27 cellular contexts compared by ENCODE assay signal in the genomic region with DNA sequence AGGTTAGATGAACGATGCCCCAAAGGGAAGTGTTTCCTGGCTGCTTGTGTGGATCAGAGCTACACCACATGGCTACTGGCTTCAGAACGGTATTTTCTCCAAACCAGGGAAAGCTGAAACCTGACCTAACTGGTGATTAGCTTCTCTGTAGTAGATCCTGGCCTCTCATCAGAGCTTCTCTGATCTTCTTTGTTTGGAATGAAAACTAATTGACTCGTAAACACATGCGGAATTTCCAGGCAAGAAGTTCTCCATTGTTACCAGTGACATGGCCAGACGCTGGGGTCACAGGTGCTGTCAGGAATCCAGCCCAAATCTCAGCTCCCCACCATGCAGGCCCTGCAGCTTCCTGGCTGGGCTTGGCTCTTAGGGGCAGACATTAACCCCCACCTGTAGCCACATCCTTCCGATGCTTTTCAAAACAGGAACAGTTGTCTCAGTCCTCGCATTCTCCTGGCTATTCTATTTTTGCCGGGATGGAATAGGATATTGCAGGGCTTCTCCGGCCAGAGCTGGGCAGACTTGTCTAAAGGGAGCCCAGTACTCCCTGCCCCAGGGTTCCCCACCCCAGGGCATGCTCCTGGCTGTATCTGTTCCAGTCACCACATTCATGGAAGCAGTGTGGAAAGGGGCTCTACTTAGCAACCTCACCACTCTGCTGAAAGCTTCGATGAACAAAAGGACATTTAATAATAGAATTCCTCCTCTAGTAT.
DNase-seq lines count a peak whose midpoint lies in the region; ATAC-seq, FAIRE-seq and TF ChIP-seq lines count a peak whose summit lies in the region.
"Had no signal": no experiment of that assay in that cellular context is flagged by ENCODE, and none has a peak within 500 bp of the region (broad histone marks: within the 10 kb centered on the region; RNA-seq: fewer than 3 reads in every experiment).

No MANE protein-coding gene starts in this region.

- H3K27me3 ChIP-seq in NT2/D1 (ENCODE audit: insufficient read depth, insufficient read length) (peaks cover 8% of the 10 kb centered on the region), endodermal cell (ENCODE audit: control insufficient read depth, insufficient read depth, low read length, poor library complexity, severe bottlenecking) (no peaks in the 10 kb centered on the region), aorta (ENCODE audit: control insufficient read depth in 1 of 2, insufficient read depth in 2 of 2, low read length in 1 of 2) (no peaks in the 10 kb centered on the region)

- H3K9ac ChIP-seq in NT2/D1 (ENCODE audit: insufficient read length, low read depth) = no peak overlapping the region
- peak overlapping the region; percentile 34 for H3K9ac ChIP-seq in endodermal cell (ENCODE audit: extremely low read depth, low read length, poor library complexity, severe bottlenecking)

- no peak overlapping the region for H3K27ac ChIP-seq in endodermal cell (ENCODE audit: low read depth, low read length)
- H3K27ac ChIP-seq in aorta (ENCODE audit: low read depth in 1 of 2, low read length in 2 of 2) = no peak overlapping the region
- H3K27ac ChIP-seq: A549, heart left ventricle had no signal

- ATAC-seq in aorta (ENCODE audit: low FRiP score) = no peak
- ATAC-seq in natural killer cell treated with Interleukin-12 subunit alpha and Interleukin-12 subunit beta and Interleukin-15 and Interleukin-18, amount 100 ng/mL, for 72 hours = no peak
- ATAC-seq: A549; activated naive CD4-positive, alpha-beta T cell treated with anti-CD3 and anti-CD28 coated beads, Interleukin-2, amount 50 U/mL, for 72 hours; heart left ventricle; Right ventricle myocardium inferior had no signal

- H3K9me3 ChIP-seq in NT2/D1 (ENCODE audit: insufficient read depth, low read length) = no peaks in the 10 kb centered on the region
- H3K9me3 ChIP-seq in endodermal cell (ENCODE audit: control insufficient read depth, low read length) = no peaks in the 10 kb centered on the region
- no peaks in the 10 kb centered on the region for H3K9me3 ChIP-seq in aorta (ENCODE audit: control insufficient read depth, low read length)
- H3K9me3 ChIP-seq: A549, heart left ventricle had no signal

- DNase-seq in GM12892 (ENCODE audit: insufficient read length) (no peak), NT2/D1 (ENCODE audit: low read depth, low spot score) (peak; percentile 48), endodermal cell (peak; percentile 82), nephron progenitor cell (no peak), aorta (no peak)
- DNase-seq in T-helper 2 cell treated with Interferon-gamma antibody and Interleukin-4, amounts not matched to agents 5 μg/mL and 100 μg/mL, for 36 hours (ENCODE audit: low spot score) = no peak
- DNase-seq in activated effector memory CD4-positive, alpha-beta T cell treated with anti-CD3 and anti-CD28 coated beads, Interleukin-2, amount 50 U/mL, for 16 hours = no peak
- DNase-seq in natural killer cell treated with Interleukin-12 subunit alpha and Interleukin-12 subunit beta and Interleukin-15 and Interleukin-18, amount 100 ng/mL, for 72 hours (ENCODE audit: low spot score) = no peak
- DNase-seq: anterior cingulate cortex; CD8-positive, alpha-beta memory T cell; erythroblast; GOT3; heart left ventricle; NCI-H1092; NCI-H187 treated with DMSO at 0.1 percent for 48 hours; NCI-H526 treated with DMSO at 0.1 percent for 48 hours; posterior cingulate gyrus; small intestine; stimulated activated CD4-positive, alpha-beta T cell treated with anti-CD3 and anti-CD28 coated beads, Interleukin-1b, Interleukin-23, amount 100 ng/mL, for 48 hours; T-helper 9 cell had no signal

- no peak for TF ChIP-seq POLR2A in GM12892 (IDR thresholded peaks at IDR 0.05; ENCODE audit: low read depth, low read length)

- no peak overlapping the region for H3K4me3 Mint-ChIP-seq in endodermal cell
- peak overlapping the region; percentile 55 for H3K4me3 Mint-ChIP-seq in nephron progenitor cell
- H3K4me3 Mint-ChIP-seq in T-helper 2 cell treated with Interferon-gamma antibody and Interleukin-4, amounts not matched to agents 5 μg/mL and 100 μg/mL, for 36 hours = no peak overlapping the region
- H3K4me3 Mint-ChIP-seq in natural killer cell treated with Interleukin-12 subunit alpha and Interleukin-12 subunit beta and Interleukin-15 and Interleukin-18, amount 100 ng/mL, for 72 hours = no peak overlapping the region
- H3K4me3 Mint-ChIP-seq: B cell; CD8-positive, alpha-beta memory T cell; central memory CD8-positive, alpha-beta T cell had no signal

- H3K9me3 Mint-ChIP-seq in endodermal cell (no peaks in the 10 kb centered on the region), nephron progenitor cell (no peaks in the 10 kb centered on the region)
- H3K9me3 Mint-ChIP-seq in T-helper 2 cell treated with Interferon-gamma antibody and Interleukin-4, amounts not matched to agents 5 μg/mL and 100 μg/mL, for 36 hours = no peaks in the 10 kb centered on the region
- no peaks in the 10 kb centered on the region for H3K9me3 Mint-ChIP-seq in natural killer cell treated with Interleukin-12 subunit alpha and Interleukin-12 subunit beta and Interleukin-15 and Interleukin-18, amount 100 ng/mL, for 72 hours

- H3K4me3 ChIP-seq in NT2/D1 (ENCODE audit: insufficient read length, low read depth) (no peak overlapping the region), endodermal cell (ENCODE audit: low read length) (no peak overlapping the region), aorta (ENCODE audit: low read length in 2 of 2) (no peak overlapping the region)
- H3K4me3 ChIP-seq: A549, heart left ventricle had no signal

- no peak for TF ChIP-seq CTCF in endodermal cell (conservative IDR thresholded peaks at IDR 0.05)
- no peak for TF ChIP-seq CTCF in nephron progenitor cell (IDR thresholded peaks at IDR 0.05)

- H3K4me1 ChIP-seq in NT2/D1 (ENCODE audit: insufficient read depth, insufficient read length) = no peaks in the 10 kb centered on the region
- H3K4me1 ChIP-seq in endodermal cell (ENCODE audit: control insufficient read depth, insufficient read depth, low read length) = peaks cover 10% of the 10 kb centered on the region
- no peaks in the 10 kb centered on the region for H3K4me1 ChIP-seq in aorta (ENCODE audit: control insufficient read depth in 1 of 2, insufficient read depth in 2 of 2, low read length in 2 of 2)
- H3K4me1 ChIP-seq: A549, heart left ventricle had no signal

- H3K27ac Mint-ChIP-seq in endodermal cell = peak overlapping the region; percentile 65
- no peak overlapping the region for H3K27ac Mint-ChIP-seq in nephron progenitor cell
- H3K27ac Mint-ChIP-seq in T-helper 2 cell treated with Interferon-gamma antibody and Interleukin-4, amounts not matched to agents 5 μg/mL and 100 μg/mL, for 36 hours = no peak overlapping the region
- H3K27ac Mint-ChIP-seq in natural killer cell treated with Interleukin-12 subunit alpha and Interleukin-12 subunit beta and Interleukin-15 and Interleukin-18, amount 100 ng/mL, for 72 hours = no peak overlapping the region
- H3K27ac Mint-ChIP-seq: activated naive CD4-positive, alpha-beta T cell treated with anti-CD3 and anti-CD28 coated beads, Interleukin-2, amount 50 U/mL, for 72 hours; B cell; CD8-positive, alpha-beta memory T cell had no signal

- 0 to 23% methylated on average over 2 to 10 of the region's 10 CpGs for WGBS in endodermal cell (ENCODE audit: insufficient coverage in 1 of 2, insufficient read length in 1 of 2), 2 experiments
- 32 to 34% methylated on average over 10 of the region's 10 CpGs for WGBS in aorta, 2 donors

- H3K27me3 Mint-ChIP-seq in endodermal cell (ENCODE audit: insufficient read depth) (peaks cover 7% of the 10 kb centered on the region), nephron progenitor cell (ENCODE audit: low read depth, poor library complexity) (no peaks in the 10 kb centered on the region)
- no peaks in the 10 kb centered on the region for H3K27me3 Mint-ChIP-seq in T-helper 2 cell treated with Interferon-gamma antibody and Interleukin-4, amounts not matched to agents 5 μg/mL and 100 μg/mL, for 36 hours (ENCODE audit: low read depth)
- H3K27me3 Mint-ChIP-seq in natural killer cell treated with Interleukin-12 subunit alpha and Interleukin-12 subunit beta and Interleukin-15 and Interleukin-18, amount 100 ng/mL, for 72 hours = peaks cover 19 to 21% of the 10 kb centered on the region in 2 donors
- H3K27me3 Mint-ChIP-seq: B cell; central memory CD8-positive, alpha-beta T cell had no signal

- H3K4me1 Mint-ChIP-seq in endodermal cell (peaks cover 44% of the 10 kb centered on the region), nephron progenitor cell (peaks cover 9% of the 10 kb centered on the region)
- H3K4me1 Mint-ChIP-seq in T-helper 2 cell treated with Interferon-gamma antibody and Interleukin-4, amounts not matched to agents 5 μg/mL and 100 μg/mL, for 36 hours (ENCODE audit: low read depth) = no peaks in the 10 kb centered on the region
- no peaks in the 10 kb centered on the region for H3K4me1 Mint-ChIP-seq in natural killer cell treated with Interleukin-12 subunit alpha and Interleukin-12 subunit beta and Interleukin-15 and Interleukin-18, amount 100 ng/mL, for 72 hours (ENCODE audit: low read depth in 2 of 2)
- H3K4me1 Mint-ChIP-seq: B cell; CD8-positive, alpha-beta memory T cell; central memory CD8-positive, alpha-beta T cell had no signal

- peak; percentile 48 for FAIRE-seq in GM12892 (lab: Jason Lieb, UNC)
- FAIRE-seq: A549, G401.6, islet of Langerhans, small intestine had no signal

- H3K36me3 Mint-ChIP-seq in endodermal cell (ENCODE audit: low read depth) (no peaks in the 10 kb centered on the region), nephron progenitor cell (ENCODE audit: low read depth) (no peaks in the 10 kb centered on the region)
- H3K36me3 Mint-ChIP-seq in T-helper 2 cell treated with Interferon-gamma antibody and Interleukin-4, amounts not matched to agents 5 μg/mL and 100 μg/mL, for 36 hours (ENCODE audit: low read depth) = no peaks in the 10 kb centered on the region
- no peaks in the 10 kb centered on the region for H3K36me3 Mint-ChIP-seq in natural killer cell treated with Interleukin-12 subunit alpha and Interleukin-12 subunit beta and Interleukin-15 and Interleukin-18, amount 100 ng/mL, for 72 hours
- H3K36me3 Mint-ChIP-seq: activated naive CD4-positive, alpha-beta T cell treated with anti-CD3 and anti-CD28 coated beads, Interleukin-2, amount 50 U/mL, for 72 hours; CD8-positive, alpha-beta memory T cell had no signal

- no peaks in the 10 kb centered on the region for H3K36me3 ChIP-seq in NT2/D1 (ENCODE audit: insufficient read depth, insufficient read length, low read length)
- H3K36me3 ChIP-seq in endodermal cell (ENCODE audit: control insufficient read depth, insufficient read depth, low read length) = no peaks in the 10 kb centered on the region
- H3K36me3 ChIP-seq in aorta (ENCODE audit: control insufficient read depth in 1 of 2, insufficient read depth in 2 of 2, low read length in 1 of 2) = no peaks in the 10 kb centered on the region
- H3K36me3 ChIP-seq: heart left ventricle had no signal

- intact Hi-C loops in aorta (cut with DNase I) = no loop called here

Comparison
In these comparisons a context has a peak if more than half of its experiments do, and no peak if none do; other contexts are left out.
1. DNase-seq: peak in NT2/D1 (single experiment) and endodermal cell (single experiment); none in GM12892 (single experiment), nephron progenitor cell (single experiment), T-helper 2 cell treated with Interferon-gamma antibody and Interleukin-4, amounts not matched to agents 5 μg/mL and 100 μg/mL, for 36 hours (single experiment), activated effector memory CD4-positive, alpha-beta T cell treated with anti-CD3 and anti-CD28 coated beads, Interleukin-2, amount 50 U/mL, for 16 hours (single experiment), aorta (0 of 2) and natural killer cell treated with Interleukin-12 subunit alpha and Interleukin-12 subunit beta and Interleukin-15 and Interleukin-18, amount 100 ng/mL, for 72 hours (single experiment).